8 cellular contexts compared by ENCODE assay signal in genomic region chr4:159455675-159456235, GRCh38.
DNase-seq lines count a peak whose midpoint lies in the region; ATAC-seq, FAIRE-seq and TF ChIP-seq lines count a peak whose summit lies in the region.

No MANE protein-coding gene starts in this region.

- no peaks in the 10 kb centered on the region for H3K36me3 Mint-ChIP-seq in glutamatergic neuron (ENCODE audit: unreplicated experiment)
- no peaks in the 10 kb centered on the region for H3K36me3 Mint-ChIP-seq in type B pancreatic cell

- TF ChIP-seq CTCF in D721Med (IDR thresholded peaks at IDR 0.05; ENCODE audit: insufficient read depth, missing control alignments) (peak; percentile 63), glutamatergic neuron (IDR thresholded peaks at IDR 0.05; ENCODE audit: partially characterized antibody, unreplicated experiment) (peak; percentile 67), type B pancreatic cell (conservative IDR thresholded peaks at IDR 0.05) (peak; percentile 76)

- H3K27ac Mint-ChIP-seq in glutamatergic neuron (ENCODE audit: unreplicated experiment) (no peak overlapping the region), type B pancreatic cell (no peak overlapping the region)

- H3K9me3 Mint-ChIP-seq in glutamatergic neuron (ENCODE audit: unreplicated experiment): peaks cover 2% of the 10 kb centered on the region
- no peaks in the 10 kb centered on the region for H3K9me3 Mint-ChIP-seq in type B pancreatic cell

- FAIRE-seq in D721Med (lab: Jason Lieb, UNC): no peak

- intact Hi-C loops in posterior vena cava (cut with DNase I): no loop called here

- DNase-seq in D721Med (ENCODE audit: insufficient read length, low spot score): peak; percentile 55
- DNase-seq in LHCN-M2 (ENCODE audit: low read depth): peak; percentile 65
- DNase-seq in SW 1271 (lab: John Stamatoyannopoulos, UW): peak; percentile 8 to 34
- no peak for DNase-seq in glutamatergic neuron
- DNase-seq in type B pancreatic cell (ENCODE audit: extremely low spot score, unreplicated experiment): no peak
- no peak for DNase-seq in posterior vena cava (ENCODE audit: low spot score)

- H3K27me3 Mint-ChIP-seq in glutamatergic neuron (ENCODE audit: unreplicated experiment) (peaks cover 2% of the 10 kb centered on the region), type B pancreatic cell (no peaks in the 10 kb centered on the region)

- H3K4me1 Mint-ChIP-seq in glutamatergic neuron (ENCODE audit: low read depth, unreplicated experiment) (no peaks in the 10 kb centered on the region), type B pancreatic cell (ENCODE audit: unreplicated experiment) (peaks cover 8% of the 10 kb centered on the region)

- ATAC-seq in GM19463 (IDR thresholded peaks at IDR 0.05; ENCODE audit: unreplicated experiment) (peak; percentile 70), GM19324 (IDR thresholded peaks at IDR 0.05; ENCODE audit: low FRiP score, unreplicated experiment) (no peak)

- no peak overlapping the region for H3K4me3 Mint-ChIP-seq in glutamatergic neuron (ENCODE audit: unreplicated experiment)
- H3K4me3 Mint-ChIP-seq in type B pancreatic cell: no peak overlapping the region

Comparison
In these comparisons a context has a peak if more than half of its experiments do, and no peak if none do; other contexts are left out.
1. DNase-seq: peak in D721Med (single experiment), LHCN-M2 (single experiment) and SW 1271 (2 of 2); none in glutamatergic neuron (single experiment), type B pancreatic cell (single experiment) and posterior vena cava (single experiment).
2. Peak in every context shown above with its lines, with median percentiles within 50 percentile points of each other: CTCF ChIP-seq.